Comparison of ENCODE assay signal across 10 cellular contexts in the genomic region with DNA sequence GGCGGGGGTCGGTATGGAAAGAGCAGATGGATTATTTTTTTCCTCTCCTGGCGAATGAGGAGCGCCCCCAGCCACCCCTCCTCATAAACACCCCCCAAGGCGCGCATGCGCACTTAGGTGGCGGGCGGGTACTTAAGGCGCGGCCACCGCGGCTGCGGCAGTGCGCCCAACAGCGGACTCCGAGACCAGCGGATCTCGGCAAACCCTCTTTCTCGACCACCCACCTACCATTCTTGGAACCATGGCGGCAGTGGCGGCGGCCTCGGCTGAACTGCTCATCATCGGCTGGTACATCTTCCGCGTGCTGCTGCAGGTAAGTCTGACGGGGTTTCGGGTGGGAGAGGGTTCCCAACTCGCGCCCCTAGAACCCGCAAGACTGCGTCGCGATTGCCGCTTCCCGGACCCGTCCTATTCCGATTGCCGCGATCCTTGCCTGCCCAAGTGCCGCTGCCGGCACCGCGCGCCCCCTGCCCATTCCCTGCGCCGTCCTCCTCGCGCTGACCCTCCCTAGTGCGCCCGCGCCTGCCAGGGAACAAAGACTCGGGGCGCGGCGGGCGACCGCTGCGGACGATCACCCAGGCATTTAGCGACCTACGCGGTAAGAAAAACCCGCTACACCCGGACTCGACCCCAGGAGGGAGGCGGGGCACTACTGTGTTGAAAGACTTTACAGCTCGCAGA. TPM values are rescaled to one million over a fixed set of nuclear protein-coding genes. Genes with fewer than 3 reads are reported as not detected.
DNase-seq lines count a peak whose midpoint lies in the region; ATAC-seq, FAIRE-seq and TF ChIP-seq lines count a peak whose summit lies in the region.
"Had no signal": no experiment of that assay in that cellular context is flagged by ENCODE, and none has a peak within 500 bp of the region (broad histone marks: within the 10 kb centered on the region; RNA-seq: fewer than 3 reads in every experiment).

NNAT (plus strand) TSS at position 160 of the 681 bp plus-strand sequence; CDS start at position 242, 82 bp downstream.

- H3K27me3 ChIP-seq in keratinocyte (ENCODE audit: control insufficient read depth, extremely low read depth, insufficient read depth, low read length) (no peaks in the 10 kb centered on the region), subcutaneous abdominal adipose tissue (ENCODE audit: control insufficient read depth in 5 of 5, insufficient read depth in 4 of 5, low read length in 5 of 5) (no peaks in the 10 kb centered on the region)

- peaks cover 8% of the 10 kb centered on the region for H3K27me3 Mint-ChIP-seq in T-helper 2 cell treated with Interferon-gamma antibody and Interleukin-4, amounts not matched to agents 5 μg/mL and 100 μg/mL, for 36 hours (ENCODE audit: low read depth)

- H3K36me3 Mint-ChIP-seq in T-helper 2 cell treated with Interferon-gamma antibody and Interleukin-4, amounts not matched to agents 5 μg/mL and 100 μg/mL, for 36 hours (ENCODE audit: low read depth): peaks cover 2% of the 10 kb centered on the region

- peak within 1 kb of the TSS; percentile 47 for H3K4me3 Mint-ChIP-seq in T-helper 2 cell treated with Interferon-gamma antibody and Interleukin-4, amounts not matched to agents 5 μg/mL and 100 μg/mL, for 36 hours

- H3K9me1 ChIP-seq in keratinocyte (ENCODE audit: control insufficient read depth, extremely low read depth, insufficient read depth, low read length): peaks cover 19% of the 10 kb centered on the region

- no peak for DNase-seq in T-helper 2 cell treated with Interferon-gamma antibody and Interleukin-4, amounts not matched to agents 5 μg/mL and 100 μg/mL, for 36 hours (ENCODE audit: low spot score)
- DNase-seq in T-helper 2 cell (no peak), keratinocyte (ENCODE audit: low read depth, low spot score) (no peak), AML-193 (lab: John Stamatoyannopoulos, UW) (no peak), kidney tubule cell (ENCODE audit: low spot score) (no peak)
- DNase-seq: PC-9 had no signal

- H3K36me3 ChIP-seq in keratinocyte (ENCODE audit: control insufficient read depth in 2 of 2, extremely low read depth in 1 of 2, insufficient read depth in 2 of 2, low read length in 2 of 2) (peaks cover 22 to 42% of the 10 kb centered on the region in 2 experiments), subcutaneous abdominal adipose tissue (ENCODE audit: control insufficient read depth in 5 of 5, insufficient read depth in 5 of 5, low read length in 5 of 5) (peaks cover 0 to 37% (median 15%) of the 10 kb centered on the region in 5 donors)

- H3K27ac ChIP-seq in angular gyrus (ENCODE audit: low read depth, low read length): peak within 1 kb of the TSS; percentile 53
- no peak within 1 kb of the TSS for H3K27ac ChIP-seq in keratinocyte (ENCODE audit: control insufficient read depth, insufficient read depth, low read length)
- peak within 1 kb of the TSS; percentile 32 for H3K27ac ChIP-seq in subcutaneous abdominal adipose tissue (ENCODE audit: low read depth, low read length)
- H3K27ac ChIP-seq: A549, PC-9 had no signal

- H3K4me1 Mint-ChIP-seq in T-helper 2 cell treated with Interferon-gamma antibody and Interleukin-4, amounts not matched to agents 5 μg/mL and 100 μg/mL, for 36 hours (ENCODE audit: low read depth): peaks cover 27% of the 10 kb centered on the region

- no peaks in the 10 kb centered on the region for H3K9me3 Mint-ChIP-seq in T-helper 2 cell treated with Interferon-gamma antibody and Interleukin-4, amounts not matched to agents 5 μg/mL and 100 μg/mL, for 36 hours

- TF ChIP-seq CTCF in keratinocyte (optimal IDR thresholded peaks at IDR 0.05 in 1 of 3, IDR thresholded peaks at IDR 0.05 in 1 of 3, conservative IDR thresholded peaks at IDR 0.05 in 1 of 3; ENCODE audit: extremely low read depth in 1 of 3, insufficient read depth in 2 of 3, low read length in 3 of 3): no peak

- H2AFZ ChIP-seq in keratinocyte (ENCODE audit: control insufficient read depth, low read length): no peak within 1 kb of the TSS
- H2AFZ ChIP-seq: PC-9 had no signal

- H3K4me1 ChIP-seq in keratinocyte (ENCODE audit: control insufficient read depth, extremely low read depth, insufficient read depth, low read length) (peaks cover 41% of the 10 kb centered on the region), subcutaneous abdominal adipose tissue (ENCODE audit: control insufficient read depth in 5 of 5, insufficient read depth in 5 of 5, low read length in 5 of 5) (peaks cover 11 to 90% (median 85%) of the 10 kb centered on the region in 5 donors)

- H3K4me3 ChIP-seq in keratinocyte (ENCODE audit: control insufficient read depth in 2 of 3, extremely low read depth in 1 of 3, insufficient read depth in 2 of 3, low read depth in 1 of 3, low read length in 3 of 3) (peak within 1 kb of the TSS; percentile 8 to 33 (median 17)), subcutaneous abdominal adipose tissue (ENCODE audit: low read depth in 1 of 5, low read length in 5 of 5) (peak within 1 kb of the TSS in 4 of 5 donors; percentile 18 to 48 (median 43))
- H3K4me3 ChIP-seq: A549, PC-9 had no signal

- FAIRE-seq in keratinocyte (lab: Jason Lieb, UNC): no peak
- FAIRE-seq: A549 had no signal

- H3K9ac ChIP-seq in keratinocyte (ENCODE audit: control insufficient read depth, extremely low read depth, insufficient read depth, low read length) (peak within 1 kb of the TSS; percentile 12), subcutaneous abdominal adipose tissue (ENCODE audit: low read length in 5 of 5) (peak within 1 kb of the TSS in 2 of 5 donors; percentile 31 to 49)

- peaks cover 95% of the 10 kb centered on the region for H3K79me2 ChIP-seq in keratinocyte (ENCODE audit: control insufficient read depth, insufficient read depth, low read length)

- no peaks in the 10 kb centered on the region for H3K9me3 ChIP-seq in keratinocyte (ENCODE audit: control insufficient read depth, low read depth, low read length)
- no peaks in the 10 kb centered on the region for H3K9me3 ChIP-seq in subcutaneous abdominal adipose tissue (ENCODE audit: control insufficient read depth in 5 of 5, low read length in 5 of 5)
- H3K9me3 ChIP-seq: A549 had no signal

- H3K27ac Mint-ChIP-seq in T-helper 2 cell treated with Interferon-gamma antibody and Interleukin-4, amounts not matched to agents 5 μg/mL and 100 μg/mL, for 36 hours: no peak within 1 kb of the TSS

- ATAC-seq in GM21737 (IDR thresholded peaks at IDR 0.05; ENCODE audit: unreplicated experiment): no peak
- ATAC-seq: A549 had no signal

- H4K20me1 ChIP-seq in keratinocyte (ENCODE audit: control insufficient read depth, extremely low read depth, insufficient read depth, low read length): peaks cover 78% of the 10 kb centered on the region

- dilution Hi-C loops in keratinocyte (cut with MboI; ENCODE audit: extremely low pct_ligation_motif_present, low sequenced_read_pairs): no loop called here

- peak within 1 kb of the TSS; percentile 77 for H3K4me2 ChIP-seq in keratinocyte (ENCODE audit: control insufficient read depth, extremely low read depth, insufficient read depth, low read depth, low read length)
- H3K4me2 ChIP-seq: A549, PC-9 had no signal

RNA-seq across cellular contexts. Expression of gene NNAT, which starts in this region (rescaled TPM):
- 0.44 to 0.95 TPM (median 0.79 TPM) in 3 replicates for polyA plus RNA-seq in keratinocyte
- polyA plus RNA-seq in keratinocyte (2011; ENCODE audit: low read depth): not detected
- 0.36 and 0.43 TPM in 2 replicates for polyA plus RNA-seq in keratinocyte (2011; cell fraction: cytosol; rRNA removed)
- 0.22 TPM in 1 of 2 replicates, not detected in the other for polyA plus RNA-seq in keratinocyte (2011; cell fraction: nucleus; rRNA removed)
- polyA plus RNA-seq in keratinocyte (2012; ENCODE audit: low replicate concordance): 1.4 and 1.9 TPM in 2 replicates
- 0.54 to 0.79 TPM (median 0.73 TPM) in 3 replicates for polyA minus RNA-seq in keratinocyte
- not detected for polyA minus RNA-seq in keratinocyte (2011; cell fraction: cytosol; rRNA and poly(A)+ RNA removed)
- polyA minus RNA-seq in keratinocyte (2011; cell fraction: nucleus; rRNA and poly(A)+ RNA removed): not detected in 2 replicates
- polyA plus RNA-seq: A549 had no signal
